In the genomic region with DNA sequence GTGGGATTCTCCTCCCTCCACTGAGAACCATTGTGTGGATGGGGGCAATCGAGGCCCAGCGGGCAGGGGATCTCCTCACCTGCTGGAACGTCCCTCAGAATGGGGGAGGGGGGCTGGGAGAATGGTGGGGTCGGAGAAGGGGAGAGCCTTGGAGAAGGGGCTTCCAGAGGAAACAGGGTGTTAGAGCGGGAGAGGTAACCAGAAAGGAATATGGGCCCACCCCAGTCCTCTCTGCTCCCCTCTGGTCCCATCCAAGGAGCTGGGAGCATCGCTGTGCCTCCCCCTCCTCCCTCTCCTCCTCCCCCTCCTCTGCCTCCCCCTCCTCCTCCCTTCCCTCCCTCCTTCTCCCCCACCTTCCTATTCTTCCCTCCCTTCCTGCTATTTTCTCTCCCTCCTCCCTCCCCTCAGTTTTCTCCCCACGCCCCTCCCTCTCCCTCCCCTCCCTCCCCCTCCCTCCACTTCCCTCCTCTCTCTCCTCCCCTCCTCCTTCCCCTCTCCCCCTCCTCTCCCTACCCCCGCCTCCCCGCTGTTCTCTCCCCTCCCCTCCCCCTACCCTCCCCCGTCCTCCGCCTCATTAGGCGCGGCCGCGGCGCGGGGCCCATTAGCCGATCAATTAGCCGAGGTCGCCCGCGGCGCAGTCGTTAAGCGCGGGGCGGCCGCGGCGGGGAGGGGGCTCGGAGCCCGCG, we compare ENCODE assay signal across 8 cellular contexts. TPM values are rescaled to one million over a fixed set of nuclear protein-coding genes. Genes with fewer than 3 reads are reported as not detected.
A peak's percentile ranks its signal among the peaks of the same experiment; 100 is the strongest.
DNase-seq lines count a peak whose midpoint lies in the region; ATAC-seq and TF ChIP-seq lines count a peak whose summit lies in the region.

No MANE protein-coding gene starts in this region.

- no peak overlapping the region for H3T11ph ChIP-seq in H9 (ENCODE audit: low read length)

- no peak overlapping the region for H2BK120ac ChIP-seq in H9 (ENCODE audit: low read depth, low read length, poor library complexity, severe bottlenecking)

- H2BK5ac ChIP-seq in H9 (ENCODE audit: insufficient read length, low read length) = no peak overlapping the region

- no peak overlapping the region for H2BK12ac ChIP-seq in H9 (ENCODE audit: insufficient read length, low read depth, low read length)

- no peaks in the 10 kb centered on the region for H3K36me3 Mint-ChIP-seq in H9 (ENCODE audit: insufficient read depth in 1 of 3, low read depth in 3 of 3)
- H3K36me3 Mint-ChIP-seq in activated T-cell treated with anti-CD3 and anti-CD28 coated beads, Interleukin-2, amount 50 U/mL, for 4 hours (ENCODE audit: insufficient read depth) = no peaks in the 10 kb centered on the region

- peaks cover 3% of the 10 kb centered on the region; the same call in 1 of the 2 replicates for H3K4me1 ChIP-seq in H9 (ENCODE audit: insufficient read depth, low read length)
- H3K4me1 ChIP-seq in gastrocnemius medialis = peaks cover 5 to 8% of the 10 kb centered on the region in 2 donors

- intact Hi-C loops in Right ventricle myocardium superior (cut with DNase I) = no loop called here
- intact Hi-C loops in gastrocnemius medialis (cut with DNase I; ENCODE audit: low total_unique reads) = no loop called here

- TF ChIP-seq POLR2A in gastrocnemius medialis (IDR thresholded peaks at IDR 0.05) = no peak

- H3K27ac ChIP-seq in H9 (ENCODE audit: insufficient read length, low read depth, low read length) (no peak overlapping the region), gastrocnemius medialis (peak overlapping the region; percentile 59 to 86 (median 73))

- H4K8ac ChIP-seq in H9 (replicated peaks; ENCODE audit: insufficient read length, low read depth, low read length) = no peak overlapping the region

- H3K4me3 ChIP-seq in gastrocnemius medialis = peak overlapping the region; percentile 49 to 67 (median 54)

- H2AK5ac ChIP-seq in H9 (ENCODE audit: insufficient read length, low read length) = no peak overlapping the region

- no peak overlapping the region for H3K56ac ChIP-seq in H9 (ENCODE audit: insufficient read length, low read depth, low read length)

- H2AFZ ChIP-seq in H9 (ENCODE audit: low read length) = no peak overlapping the region

- no peak overlapping the region for H3K9ac ChIP-seq in H9 (ENCODE audit: extremely low read depth, insufficient read length, low read length)

- WGBS in H9 (ENCODE audit: extremely low coverage, insufficient read length, low lambda C conversion rate) = no CpG with 5 or more reads among the region's 33 CpGs

- H4K91ac ChIP-seq in H9 (ENCODE audit: insufficient read length, low read depth, low read length) = no peak overlapping the region

- peaks cover 56% of the 10 kb centered on the region for H3K27me3 Mint-ChIP-seq in H9 (ENCODE audit: low read depth)
- no peaks in the 10 kb centered on the region for H3K27me3 Mint-ChIP-seq in activated T-cell treated with anti-CD3 and anti-CD28 coated beads, Interleukin-2, amount 50 U/mL, for 4 hours (ENCODE audit: low read depth)

- H3K27ac Mint-ChIP-seq in H9 = no peak overlapping the region

- no peak overlapping the region for H3K14ac ChIP-seq in H9 (ENCODE audit: insufficient read depth, low read length)

- no peaks in the 10 kb centered on the region for H3K9me3 ChIP-seq in H9 (ENCODE audit: control insufficient read depth, low read depth, low read length)
- H3K9me3 ChIP-seq in gastrocnemius medialis = no peaks in the 10 kb centered on the region

- in situ Hi-C loops in gastrocnemius medialis (cut with MboI; ENCODE audit: low sequenced_read_pairs in 4 of 4) = no loop called here

- no peaks in the 10 kb centered on the region for H3K79me1 ChIP-seq in H9 (ENCODE audit: insufficient read depth, low read depth, low read length, poor library complexity, severe bottlenecking)

- no peak for TF ChIP-seq CTCF in H9 (conservative IDR thresholded peaks at IDR 0.05)
- TF ChIP-seq CTCF in gastrocnemius medialis (IDR thresholded peaks at IDR 0.05 in 4 of 5, conservative IDR thresholded peaks at IDR 0.05 in 1 of 5) = no peak

- H2BK20ac ChIP-seq in H9 (ENCODE audit: low read depth, low read length, poor library complexity, severe bottlenecking) = no peak overlapping the region

- H2BK15ac ChIP-seq in H9 (ENCODE audit: low read depth, low read length) = no peak overlapping the region

- peaks cover 0 to 3% of the 10 kb centered on the region in 2 experiments; a peak in 2 of 5 replicates for H3K9me3 Mint-ChIP-seq in H9
- H3K9me3 Mint-ChIP-seq in activated T-cell treated with anti-CD3 and anti-CD28 coated beads, Interleukin-2, amount 50 U/mL, for 4 hours = no peaks in the 10 kb centered on the region

- H4K5ac ChIP-seq in H9 (ENCODE audit: insufficient read length, low read depth, low read length) = no peak overlapping the region

- H4K20me1 ChIP-seq in H9 (ENCODE audit: control insufficient read depth, insufficient read depth, insufficient read length) = no peaks in the 10 kb centered on the region

- H3K23ac ChIP-seq in H9 (ENCODE audit: insufficient read length, low read depth, low read length) = no peak overlapping the region

- no peaks in the 10 kb centered on the region for H3K79me2 ChIP-seq in H9 (ENCODE audit: insufficient read depth, low read length)

- H3K27me3 ChIP-seq in H9 (ENCODE audit: insufficient read depth, low read length) (no peaks in the 10 kb centered on the region), gastrocnemius medialis (no peaks in the 10 kb centered on the region)

- H3K4me2 ChIP-seq in H9 (ENCODE audit: insufficient read depth, insufficient read length, low read length) = peak overlapping the region; percentile 59

- H3K36me3 ChIP-seq in gastrocnemius medialis = no peaks in the 10 kb centered on the region

- ATAC-seq in Right ventricle myocardium superior (ENCODE audit: poor library complexity) (peak; percentile 36), gastrocnemius medialis (no peak), HG02981 (IDR thresholded peaks at IDR 0.05; ENCODE audit: unreplicated experiment) (no peak)
- ATAC-seq in activated T-cell treated with anti-CD3 and anti-CD28 coated beads, Interleukin-2, amount 50 U/mL, for 4 hours = no peak

- peaks cover 14 to 25% of the 10 kb centered on the region in 2 experiments for H3K4me1 Mint-ChIP-seq in H9
- peaks cover 14% of the 10 kb centered on the region for H3K4me1 Mint-ChIP-seq in activated T-cell treated with anti-CD3 and anti-CD28 coated beads, Interleukin-2, amount 50 U/mL, for 4 hours (ENCODE audit: low read depth)

- peak overlapping the region in 1 of 2 experiments; percentile 73; a peak in 2 of 5 replicates for H3K4me3 Mint-ChIP-seq in H9
- no peak overlapping the region for H3K4me3 Mint-ChIP-seq in activated T-cell treated with anti-CD3 and anti-CD28 coated beads, Interleukin-2, amount 50 U/mL, for 4 hours

- no peak overlapping the region for H3K18ac ChIP-seq in H9 (ENCODE audit: insufficient read length, low read depth, low read length)

- H3K4ac ChIP-seq in H9 (ENCODE audit: low read depth, low read length) = no peak overlapping the region

- peaks cover 9% of the 10 kb centered on the region for H3K23me2 ChIP-seq in H9 (ENCODE audit: insufficient read length, low read depth, low read length, poor library complexity, severe bottlenecking)

- peak; percentile 74 for DNase-seq in H9
- DNase-seq in NCI-H69 (lab: John Stamatoyannopoulos, UW) = peak; percentile 97
- peak; percentile 62 for DNase-seq in Right ventricle myocardium superior
- DNase-seq in gastrocnemius medialis = no peak
- DNase-seq in NAMALWA (ENCODE audit: low spot score) = no peak
- no peak for DNase-seq in activated T-cell treated with anti-CD3 and anti-CD28 coated beads, Interleukin-2, amount 50 U/mL, for 4 hours
- DNase-seq in cerebellar cortex (ENCODE audit: low spot score) = no peak

RNA-seq across cellular contexts. Expression of gene TLE5, which starts 15.5 kb away (rescaled TPM):
- total RNA-seq in H9 (2021) (218 and 221 TPM in 2 replicates), Right ventricle myocardium superior (760 TPM), gastrocnemius medialis (100 to 1,000 TPM; 437 to 686 (median 474) TPM)
- total RNA-seq in activated T-cell treated with anti-CD3 and anti-CD28 coated beads, Interleukin-2, amount 50 U/mL, for 4 hours = 100 to 1,000 TPM; 232 to 275 (median 258) TPM

RNA-seq across cellular contexts. Expression of gene TLE2, which starts 17.7 kb away (rescaled TPM):
- 3.1 and 4.2 TPM in 2 replicates for total RNA-seq in H9 (2021)
- 55.7 TPM for total RNA-seq in Right ventricle myocardium superior
- total RNA-seq in gastrocnemius medialis = 10 to 100 TPM; 26.1 to 48.5 (median 45.2) TPM
- total RNA-seq in activated T-cell treated with anti-CD3 and anti-CD28 coated beads, Interleukin-2, amount 50 U/mL, for 4 hours = 1 to 10 TPM; 4.8 to 5.9 (median 5.7) TPM

RNA-seq across cellular contexts. Expression of gene GNA11, which starts 47.4 kb away (rescaled TPM):
- total RNA-seq in H9 (2021) = 23.1 and 24.0 TPM in 2 replicates
- 61.3 TPM for total RNA-seq in Right ventricle myocardium superior
- total RNA-seq in gastrocnemius medialis = 10 to 100 TPM; 38.3 to 72.5 (median 68.5) TPM
- total RNA-seq in activated T-cell treated with anti-CD3 and anti-CD28 coated beads, Interleukin-2, amount 50 U/mL, for 4 hours = 10 to 100 TPM in 2 of 3 donors, 1 to 10 TPM in 1; 8.0 to 13.5 (median 11.0) TPM

Comparison
In these comparisons a context has a peak if more than half of its experiments do, and no peak if none do; other contexts are left out.
1. DNase-seq: peak in H9 (single experiment), NCI-H69 (single experiment) and Right ventricle myocardium superior (single experiment); none in gastrocnemius medialis (0 of 2), NAMALWA (single experiment), activated T-cell treated with anti-CD3 and anti-CD28 coated beads, Interleukin-2, amount 50 U/mL, for 4 hours (single experiment) and cerebellar cortex (single experiment).